Comparison of ENCODE assay signal across 19 cellular contexts in genomic region chr1:12127206-12127810, GRCh38. TPM values are rescaled to one million over a fixed set of nuclear protein-coding genes. Genes with fewer than 3 reads are reported as not detected.
DNase-seq lines count a peak whose midpoint lies in the region; TF ChIP-seq lines count a peak whose summit lies in the region.
"Had no signal": no experiment of that assay in that cellular context is flagged by ENCODE, and none has a peak within 500 bp of the region (broad histone marks: within the 10 kb centered on the region; RNA-seq: fewer than 3 reads in every experiment).

No MANE protein-coding gene starts in this region.

- H3K36me3 ChIP-seq in BE2C (no peaks in the 10 kb centered on the region), tibial artery (no peaks in the 10 kb centered on the region)
- H3K36me3 ChIP-seq: tibial nerve had no signal

- H3K27me3 ChIP-seq in BE2C (no peaks in the 10 kb centered on the region), tibial artery (peaks cover 0 to 20% of the 10 kb centered on the region in 2 donors)
- H3K27me3 ChIP-seq: tibial nerve had no signal

- H3K4me1 ChIP-seq in BE2C = no peaks in the 10 kb centered on the region
- H3K4me1 ChIP-seq in tibial artery = no peaks in the 10 kb centered on the region

- TF ChIP-seq CTCF in BE2C (IDR thresholded peaks at IDR 0.05; ENCODE audit: low read depth, low read length) (no peak), tibial artery (IDR thresholded peaks at IDR 0.05) (no peak)

- CTCF ChIA-PET in activated CD4-positive, alpha-beta T cell treated with anti-CD3 and anti-CD28 coated beads, Interleukin-2, amount 10 ng/mL, durations not matched to agents 7 days and 5 days (lab: Charles Lee) = interaction anchor here (0.6 to 7.6 kb wide), 3 partner anchors 8 to 82 kb away, joined by 3 to 91 read pairs (median 24); no protein-coding TSS in a partner anchor

- H3K9me3 ChIP-seq in BE2C = no peaks in the 10 kb centered on the region
- no peaks in the 10 kb centered on the region for H3K9me3 ChIP-seq in tibial artery
- H3K9me3 ChIP-seq: tibial nerve had no signal

- H3K4me3 ChIP-seq in BE2C (ENCODE audit: low read depth, low read length) (no peak overlapping the region), tibial artery (no peak overlapping the region)
- H3K4me3 ChIP-seq: tibial nerve had no signal

- POLR2A ChIA-PET in activated CD4-positive, alpha-beta T cell treated with anti-CD3 and anti-CD28 coated beads, Interleukin-2, amount 10 ng/mL, durations not matched to agents 7 days and 5 days (lab: Charles Lee) = no interaction called here

- intact Hi-C loops in tibial artery (cut with DNase I; ENCODE audit: low total_unique reads) = loop anchor here (10.0 kb wide), 1 partner anchor 537 kb away; no protein-coding TSS in a partner anchor

- no peaks in the 10 kb centered on the region for H3K9me3 Mint-ChIP-seq in activated CD4-positive, alpha-beta T cell treated with anti-CD3 and anti-CD28 coated beads, Interleukin-2, amount 10 ng/mL, durations not matched to agents 7 days and 5 days
- no peaks in the 10 kb centered on the region for H3K9me3 Mint-ChIP-seq in stimulated activated naive CD8-positive, alpha-beta T cell treated with anti-CD3 and anti-CD28 coated beads, Interleukin-15, Interleukin-2, amounts not matched to agents 100 ng/mL and 50 ng/mL, for 24 hours
- H3K9me3 Mint-ChIP-seq: brain, WTC11 had no signal

- DNase-seq in stimulated activated CD4-positive, alpha-beta T cell treated with anti-CD3 and anti-CD28 coated beads, Interleukin-15, amount 100 ng/mL, for 24 hours = peak; percentile 65
- DNase-seq in stimulated activated CD4-positive, alpha-beta T cell treated with anti-CD3 and anti-CD28 coated beads, Interleukin-4, amount 100 ng/mL, for 4 hours = no peak
- no peak for DNase-seq in activated CD4-positive, alpha-beta T cell treated with anti-CD3 and anti-CD28 coated beads, Interleukin-2, amount 10 ng/mL, durations not matched to agents 7 days and 5 days
- DNase-seq in activated naive CD8-positive, alpha-beta T cell treated with anti-CD3 and anti-CD28 coated beads, Interleukin-2, amount 50 U/mL, for 16 hours (ENCODE audit: low read depth, low spot score) = peak; percentile 21
- DNase-seq in BE2C = no peak
- DNase-seq in NK-92 (lab: John Stamatoyannopoulos, UW; ENCODE audit: unreplicated experiment) = no peak
- DNase-seq in tibial artery = no peak
- DNase-seq: cortex of kidney; GDM1; NCI-H1694 treated with DMSO at 0.1 percent for 48 hours; NCI-H226; NK-92 treated with Interleukin-12 subunit alpha and Interleukin-12 subunit beta, amount 100 ng/mL, for 24 hours; nucleus accumbens had no signal

- no peak overlapping the region for H3K27ac ChIP-seq in tibial artery
- H3K27ac ChIP-seq: RWPE1 had no signal

- H3K27me3 Mint-ChIP-seq in activated CD4-positive, alpha-beta T cell treated with anti-CD3 and anti-CD28 coated beads, Interleukin-2, amount 10 ng/mL, durations not matched to agents 7 days and 5 days = no peaks in the 10 kb centered on the region
- H3K27me3 Mint-ChIP-seq in stimulated activated naive CD8-positive, alpha-beta T cell treated with anti-CD3 and anti-CD28 coated beads, Interleukin-15, Interleukin-2, amounts not matched to agents 100 ng/mL and 50 ng/mL, for 24 hours = no peaks in the 10 kb centered on the region

- H3K36me3 Mint-ChIP-seq in activated CD4-positive, alpha-beta T cell treated with anti-CD3 and anti-CD28 coated beads, Interleukin-2, amount 10 ng/mL, durations not matched to agents 7 days and 5 days (ENCODE audit: low read depth) = no peaks in the 10 kb centered on the region
- no peaks in the 10 kb centered on the region for H3K36me3 Mint-ChIP-seq in stimulated activated naive CD8-positive, alpha-beta T cell treated with anti-CD3 and anti-CD28 coated beads, Interleukin-15, Interleukin-2, amounts not matched to agents 100 ng/mL and 50 ng/mL, for 24 hours (ENCODE audit: low read depth)
- H3K36me3 Mint-ChIP-seq: brain, WTC11 had no signal

- peaks cover 44% of the 10 kb centered on the region for H3K4me1 Mint-ChIP-seq in activated CD4-positive, alpha-beta T cell treated with anti-CD3 and anti-CD28 coated beads, Interleukin-2, amount 10 ng/mL, durations not matched to agents 7 days and 5 days
- peaks cover 56% of the 10 kb centered on the region for H3K4me1 Mint-ChIP-seq in stimulated activated naive CD8-positive, alpha-beta T cell treated with anti-CD3 and anti-CD28 coated beads, Interleukin-15, Interleukin-2, amounts not matched to agents 100 ng/mL and 50 ng/mL, for 24 hours (ENCODE audit: low read depth)

- H3K27ac Mint-ChIP-seq in activated CD4-positive, alpha-beta T cell treated with anti-CD3 and anti-CD28 coated beads, Interleukin-2, amount 10 ng/mL, durations not matched to agents 7 days and 5 days = peak overlapping the region; percentile 73
- peak overlapping the region; percentile 96 for H3K27ac Mint-ChIP-seq in stimulated activated naive CD8-positive, alpha-beta T cell treated with anti-CD3 and anti-CD28 coated beads, Interleukin-15, Interleukin-2, amounts not matched to agents 100 ng/mL and 50 ng/mL, for 24 hours
- H3K27ac Mint-ChIP-seq: brain, WTC11 had no signal

- no peak overlapping the region for H3K4me3 Mint-ChIP-seq in activated CD4-positive, alpha-beta T cell treated with anti-CD3 and anti-CD28 coated beads, Interleukin-2, amount 10 ng/mL, durations not matched to agents 7 days and 5 days
- H3K4me3 Mint-ChIP-seq in stimulated activated naive CD8-positive, alpha-beta T cell treated with anti-CD3 and anti-CD28 coated beads, Interleukin-15, Interleukin-2, amounts not matched to agents 100 ng/mL and 50 ng/mL, for 24 hours = peak overlapping the region; percentile 72
- H3K4me3 Mint-ChIP-seq: brain, WTC11 had no signal

RNA-seq across cellular contexts. Expression of gene TNFRSF1B, which starts 39.5 kb away (rescaled TPM):
- total RNA-seq in activated CD4-positive, alpha-beta T cell treated with anti-CD3 and anti-CD28 coated beads, Interleukin-2, amount 10 ng/mL, durations not matched to agents 7 days and 5 days = 100 to 1,000 TPM; 167 to 190 TPM
- polyA plus RNA-seq in BE2C (2012; ENCODE audit: insufficient read depth, insufficient read length, low read depth) = 0.77 TPM
- total RNA-seq: MCF 10A had no signal

Comparison
In these comparisons a context has a peak if more than half of its experiments do, and no peak if none do; other contexts are left out.
1. DNase-seq: peak in stimulated activated CD4-positive, alpha-beta T cell treated with anti-CD3 and anti-CD28 coated beads, Interleukin-15, amount 100 ng/mL, for 24 hours (single experiment) and activated naive CD8-positive, alpha-beta T cell treated with anti-CD3 and anti-CD28 coated beads, Interleukin-2, amount 50 U/mL, for 16 hours (single experiment); none in stimulated activated CD4-positive, alpha-beta T cell treated with anti-CD3 and anti-CD28 coated beads, Interleukin-4, amount 100 ng/mL, for 4 hours (0 of 2), activated CD4-positive, alpha-beta T cell treated with anti-CD3 and anti-CD28 coated beads, Interleukin-2, amount 10 ng/mL, durations not matched to agents 7 days and 5 days (single experiment), BE2C (single experiment), NK-92 (single experiment) and tibial artery (0 of 2).